In the genomic region with DNA sequence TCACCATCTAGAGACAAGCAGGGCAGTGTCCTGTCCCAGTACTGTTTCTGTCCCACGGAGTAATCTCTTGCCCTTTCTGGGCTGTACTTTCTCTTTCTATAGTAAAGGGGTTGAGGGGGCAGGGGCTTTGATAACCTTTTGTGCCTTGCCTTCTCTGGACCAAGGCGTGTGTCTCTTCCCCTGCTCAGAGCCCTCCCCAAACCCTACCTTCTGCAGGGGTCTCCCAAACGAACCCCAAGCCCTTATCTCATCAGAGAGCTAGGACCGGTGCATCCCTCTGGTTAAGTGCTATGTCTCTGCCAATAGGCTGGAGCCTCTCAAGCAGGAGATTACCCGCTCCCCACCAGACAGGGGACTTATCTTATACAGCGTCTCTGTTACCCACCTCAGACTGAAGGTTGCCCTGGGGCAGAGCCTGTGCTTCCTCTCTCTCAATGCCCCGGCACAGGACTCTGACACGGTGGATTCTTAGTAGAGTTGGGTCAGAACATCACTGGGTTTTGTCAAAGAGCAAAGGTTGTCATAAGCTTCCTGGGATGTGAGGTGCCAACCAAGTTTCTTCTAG, we compare ENCODE assay signal across 8 cellular contexts. TPM values are rescaled to one million over a fixed set of nuclear protein-coding genes. Genes with fewer than 3 reads are reported as not detected.
DNase-seq lines count a peak whose midpoint lies in the region; ATAC-seq and TF ChIP-seq lines count a peak whose summit lies in the region.

No MANE protein-coding gene starts in this region.

- H3K36me3 ChIP-seq in lower lobe of right lung (peaks cover 23% of the 10 kb centered on the region), urinary bladder (ENCODE audit: insufficient read depth) (no peaks in the 10 kb centered on the region)

- no peak for DNase-seq in activated naive CD4-positive, alpha-beta T cell (lab: John Stamatoyannopoulos, UW)
- DNase-seq in lower lobe of right lung, result no peak
- DNase-seq in NCI-H2081 (lab: John Stamatoyannopoulos, UW), result no peak

- H3K4me3 ChIP-seq in lower lobe of right lung (peak overlapping the region; percentile 74), urinary bladder (ENCODE audit: low read depth, low read length) (no peak overlapping the region)

- peaks cover 68% of the 10 kb centered on the region for H3K4me1 ChIP-seq in lower lobe of right lung
- peaks cover 4% of the 10 kb centered on the region for H3K4me1 ChIP-seq in urinary bladder (ENCODE audit: insufficient read depth)

- H3K27ac ChIP-seq in angular gyrus (ENCODE audit: low read depth, low read length) (peak overlapping the region; percentile 55), lower lobe of right lung (peak overlapping the region; percentile 92), urinary bladder (ENCODE audit: low read depth) (peak overlapping the region; percentile 68)

- H3K27me3 ChIP-seq in lower lobe of right lung (ENCODE audit: low read depth), result no peaks in the 10 kb centered on the region

- peak overlapping the region; percentile 74 for H3K27ac Mint-ChIP-seq in activated naive CD4-positive, alpha-beta T cell treated with anti-CD3 and anti-CD28 coated beads, Interleukin-2, amount 50 U/mL, for 24 hours

- peaks cover 62% of the 10 kb centered on the region for H3K4me1 Mint-ChIP-seq in activated naive CD4-positive, alpha-beta T cell treated with anti-CD3 and anti-CD28 coated beads, Interleukin-2, amount 50 U/mL, for 24 hours

- H3K27me3 Mint-ChIP-seq in activated naive CD4-positive, alpha-beta T cell treated with anti-CD3 and anti-CD28 coated beads, Interleukin-2, amount 50 U/mL, for 24 hours, result no peaks in the 10 kb centered on the region

- intact Hi-C loops in lower lobe of right lung (cut with DNase I), result no loop called here

- 16% methylated on average over 8 of the region's 8 CpGs for WGBS in urinary bladder

- no peaks in the 10 kb centered on the region for H3K9me3 ChIP-seq in lower lobe of right lung

- TF ChIP-seq CTCF in lower lobe of right lung (IDR thresholded peaks at IDR 0.05), result no peak

- H3K4me3 Mint-ChIP-seq in activated naive CD4-positive, alpha-beta T cell treated with anti-CD3 and anti-CD28 coated beads, Interleukin-2, amount 50 U/mL, for 24 hours, result peak overlapping the region; percentile 93

- ATAC-seq in lower lobe of right lung (no peak), GM19395 (IDR thresholded peaks at IDR 0.05; ENCODE audit: unreplicated experiment) (no peak), GM18909 (IDR thresholded peaks at IDR 0.05; ENCODE audit: poor library complexity, unreplicated experiment) (no peak)

- no peaks in the 10 kb centered on the region for H3K36me3 Mint-ChIP-seq in activated naive CD4-positive, alpha-beta T cell treated with anti-CD3 and anti-CD28 coated beads, Interleukin-2, amount 50 U/mL, for 24 hours

- H3K9me3 Mint-ChIP-seq in activated naive CD4-positive, alpha-beta T cell treated with anti-CD3 and anti-CD28 coated beads, Interleukin-2, amount 50 U/mL, for 24 hours, result no peaks in the 10 kb centered on the region

RNA-seq across cellular contexts. Expression of a gene that starts 2.9 kb away (rescaled TPM):
- total RNA-seq in lower lobe of right lung (68.3 TPM), urinary bladder (25.6 TPM)
- polyA plus RNA-seq in urinary bladder, result 40.2 TPM

RNA-seq across cellular contexts. Expression of a gene that starts 19.2 kb away (rescaled TPM):
- total RNA-seq in lower lobe of right lung (1.4 TPM), urinary bladder (4.1 TPM)
- polyA plus RNA-seq in urinary bladder, result 3.1 TPM
